Comparison of ENCODE assay signal across 8 cellular contexts in the genomic region with DNA sequence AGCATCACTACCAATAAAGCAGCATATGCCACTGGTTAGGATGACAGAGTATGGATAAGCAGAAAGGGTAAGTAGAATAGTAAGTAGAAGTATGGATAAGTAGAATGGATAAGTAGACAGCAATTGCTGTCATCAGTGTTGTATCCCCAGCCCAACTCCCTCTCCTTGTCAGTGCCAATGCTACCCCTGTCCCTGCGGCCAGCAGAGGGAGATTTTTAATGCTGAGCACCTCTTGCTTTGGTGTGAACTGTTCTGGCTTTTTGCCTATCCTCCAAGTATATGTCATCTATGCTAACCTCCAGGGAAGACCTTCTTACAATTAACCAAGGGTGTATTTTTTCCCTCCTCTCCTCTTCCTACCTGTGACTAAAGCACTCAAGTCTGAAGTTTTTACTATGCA.
DNase-seq lines count a peak whose midpoint lies in the region; ATAC-seq and TF ChIP-seq lines count a peak whose summit lies in the region.

No MANE protein-coding gene starts in this region.

- no peak overlapping the region for H3K4me3 Mint-ChIP-seq in Caco-2 (ENCODE audit: unreplicated experiment)

- POLR2A ChIA-PET in Caco-2 (lab: Charles Lee): no interaction called here

- no peak overlapping the region for H3K27ac ChIP-seq in RWPE2 (ENCODE audit: poor library complexity, severe bottlenecking)

- intact Hi-C loops in Caco-2 (cut with micrococcal nuclease; ENCODE audit: unreplicated experiment): loop anchor here (1.0 to 5.0 kb wide), 2 partner anchors 271 to 340 kb away; no protein-coding TSS in a partner anchor

- no peaks in the 10 kb centered on the region for H3K4me1 ChIP-seq in Caco-2
- H3K4me1 ChIP-seq in RWPE2 (ENCODE audit: insufficient read depth, poor library complexity, severe bottlenecking): no peaks in the 10 kb centered on the region

- H3K36me3 Mint-ChIP-seq in Caco-2 (ENCODE audit: insufficient read depth, unreplicated experiment): no peaks in the 10 kb centered on the region

- H3K27me3 ChIP-seq in Caco-2 (replicated peaks; ENCODE audit: control insufficient read depth, insufficient read depth, low read length) (no peaks in the 10 kb centered on the region), RWPE2 (ENCODE audit: insufficient read depth, poor library complexity, severe bottlenecking) (no peaks in the 10 kb centered on the region)

- TF ChIP-seq CTCF in Caco-2 (IDR thresholded peaks at IDR 0.05; ENCODE audit: insufficient read depth in 1 of 2, low read depth in 1 of 2, low read length in 1 of 2, severe bottlenecking in 1 of 2, unreplicated experiment in 1 of 2) (peak; percentile 40 to 60), HFF-Myc (IDR thresholded peaks at IDR 0.05; ENCODE audit: low read depth, low read length, missing control alignments) (peak; percentile 66), RWPE2 (IDR thresholded peaks at IDR 0.05; ENCODE audit: poor library complexity, severe bottlenecking) (peak; percentile 57)

- BruUV-seq in Caco-2 (replicated peaks; lab: Mats Ljungman, UMichigan): no TSS peak

- H3K4me3 ChIP-seq in Caco-2 (ENCODE audit: low read depth, low read length): no peak overlapping the region
- H3K4me3 ChIP-seq in HFF-Myc (replicated peaks; ENCODE audit: low read depth, low read length): no peak overlapping the region
- H3K4me3 ChIP-seq in RWPE2 (ENCODE audit: severe bottlenecking): no peak overlapping the region

- DNase-seq in Caco-2 (peak in 1 of 2 experiments; percentile 42), HFF-Myc (ENCODE audit: extremely low read depth, low read depth) (peak; percentile 27), RWPE2 (ENCODE audit: low spot score) (no peak), iPS DF 19.7 (ENCODE audit: low read depth, low spot score) (peak; percentile 12), NCI-H1930 (lab: John Stamatoyannopoulos, UW) (no peak), ureter (ENCODE audit: low spot score) (no peak)

- H3K4me1 Mint-ChIP-seq in Caco-2 (ENCODE audit: low read depth, unreplicated experiment): no peaks in the 10 kb centered on the region

- H3K36me3 ChIP-seq in Caco-2 (ENCODE audit: control insufficient read depth, insufficient read depth, low read length): no peaks in the 10 kb centered on the region
- no peaks in the 10 kb centered on the region for H3K36me3 ChIP-seq in RWPE2 (ENCODE audit: low read depth)

- CTCF ChIA-PET in Caco-2 (lab: Charles Lee): no interaction called here

- H3K9me3 Mint-ChIP-seq in Caco-2 (ENCODE audit: unreplicated experiment): no peaks in the 10 kb centered on the region

- H3K27me3 Mint-ChIP-seq in Caco-2 (ENCODE audit: insufficient read depth, unreplicated experiment): peaks cover 1% of the 10 kb centered on the region

- ATAC-seq in RWPE2 (ENCODE audit: low read depth): peak; percentile 83
- no peak for ATAC-seq in HG03097 (IDR thresholded peaks at IDR 0.05; ENCODE audit: low FRiP score, unreplicated experiment)
- no peak for ATAC-seq in HG03432 (IDR thresholded peaks at IDR 0.05; ENCODE audit: unreplicated experiment)

- H3K27ac Mint-ChIP-seq in Caco-2 (ENCODE audit: unreplicated experiment): no peak overlapping the region

- H3K9me3 ChIP-seq in Caco-2: no peaks in the 10 kb centered on the region
- no peaks in the 10 kb centered on the region for H3K9me3 ChIP-seq in RWPE2 (ENCODE audit: severe bottlenecking)

Comparison
In these comparisons a context has a peak if more than half of its experiments do, and no peak if none do; other contexts are left out.
1. DNase-seq: peak in HFF-Myc (single experiment) and iPS DF 19.7 (single experiment); none in RWPE2 (single experiment), NCI-H1930 (0 of 2) and ureter (single experiment).
2. Peak in every context shown above with its lines, with median percentiles within 50 percentile points of each other: CTCF ChIP-seq.